18 cellular contexts compared by ENCODE assay signal in genomic region chr6:45477785-45478184, GRCh38.
A peak's percentile ranks its signal among the peaks of the same experiment; 100 is the strongest.
DNase-seq lines count a peak whose midpoint lies in the region; ATAC-seq, FAIRE-seq and TF ChIP-seq lines count a peak whose summit lies in the region.
"Had no signal": no experiment of that assay in that cellular context is flagged by ENCODE, and none has a peak within 500 bp of the region (broad histone marks: within the 10 kb centered on the region; RNA-seq: fewer than 3 reads in every experiment).

No MANE protein-coding gene starts in this region.

- FAIRE-seq in RCC 7860 (lab: Jason Lieb, UNC) = no peak
- FAIRE-seq: D721Med, H1 had no signal

- no peaks in the 10 kb centered on the region for H3K9me3 ChIP-seq in PC-9 (ENCODE audit: insufficient read depth, low read depth)
- H3K9me3 ChIP-seq: left lung, right atrium auricular region, uterus had no signal

- BruUV-seq in PC-9 (replicated peaks; lab: Mats Ljungman, UMichigan) = no TSS peak

- peaks cover 3% of the 10 kb centered on the region for H3K36me3 Mint-ChIP-seq in activated T-cell treated with anti-CD3 and anti-CD28 coated beads, Interleukin-2, amount 50 U/mL, for 4 hours (ENCODE audit: insufficient read depth)
- peaks cover 10% of the 10 kb centered on the region for H3K36me3 Mint-ChIP-seq in osteocyte (ENCODE audit: unreplicated experiment)
- no peaks in the 10 kb centered on the region for H3K36me3 Mint-ChIP-seq in natural killer cell
- H3K36me3 Mint-ChIP-seq: activated CD8-positive, alpha-beta memory T cell treated with anti-CD3 and anti-CD28 coated beads, Interleukin-2, amount 10 ng/mL, durations not matched to agents 7 days and 5 days; naive B cell; stimulated activated memory B cell treated with anti-CD40 and anti-IgM and Interleukin-4, amounts not matched to agents 10 μg/mL and 1 μg/mL and 100 μg/mL, for 72 hours had no signal

- peaks cover 4% of the 10 kb centered on the region; the same call in 1 of the 2 replicates for H3K36me3 ChIP-seq in PC-9 (ENCODE audit: low read depth)
- H3K36me3 ChIP-seq: left lung, right atrium auricular region, uterus had no signal

- peak overlapping the region; percentile 73 for H3K27ac ChIP-seq in PC-9
- H3K27ac ChIP-seq: right atrium auricular region, uterus had no signal

- POLR2A ChIA-PET in PC-9 (lab: Charles Lee; ENCODE audit: unreplicated experiment) = no interaction called here

- H4K20me1 ChIP-seq in PC-9 (ENCODE audit: insufficient read depth) = no peaks in the 10 kb centered on the region

- intact Hi-C loops in PC-9 (cut with micrococcal nuclease; ENCODE audit: unreplicated experiment) (no loop called here), natural killer cell (cut with micrococcal nuclease) (no loop called here)

- H2AFZ ChIP-seq in PC-9 = no peak overlapping the region

- no peaks in the 10 kb centered on the region; the same call in 1 of the 2 replicates for H3K9me2 ChIP-seq in PC-9 (ENCODE audit: insufficient read depth)

- CTCF ChIA-PET in PC-9 (lab: Charles Lee) = no interaction called here

- H3K4me3 Mint-ChIP-seq in activated T-cell treated with anti-CD3 and anti-CD28 coated beads, Interleukin-2, amount 50 U/mL, for 4 hours = no peak overlapping the region
- H3K4me3 Mint-ChIP-seq in osteocyte (ENCODE audit: unreplicated experiment) (no peak overlapping the region), natural killer cell (no peak overlapping the region)
- H3K4me3 Mint-ChIP-seq: activated CD8-positive, alpha-beta memory T cell treated with anti-CD3 and anti-CD28 coated beads, Interleukin-2, amount 10 ng/mL, durations not matched to agents 7 days and 5 days; activated naive CD8-positive, alpha-beta T cell treated with anti-CD3 and anti-CD28 coated beads, Interleukin-2, amount 10 ng/mL, durations not matched to agents 7 days and 5 days; naive B cell; stimulated activated memory B cell treated with anti-CD40 and anti-IgM and Interleukin-4, amounts not matched to agents 10 μg/mL and 1 μg/mL and 100 μg/mL, for 72 hours had no signal

- H3K27me3 ChIP-seq in PC-9 (ENCODE audit: insufficient read depth, low read depth) = no peaks in the 10 kb centered on the region
- H3K27me3 ChIP-seq: left lung, right atrium auricular region, uterus had no signal

- peaks cover 36% of the 10 kb centered on the region for H3K4me1 ChIP-seq in PC-9 (replicated peaks; ENCODE audit: insufficient read depth)
- H3K4me1 ChIP-seq: uterus had no signal

- no peaks in the 10 kb centered on the region for H3K27me3 Mint-ChIP-seq in activated T-cell treated with anti-CD3 and anti-CD28 coated beads, Interleukin-2, amount 50 U/mL, for 4 hours (ENCODE audit: low read depth)
- H3K27me3 Mint-ChIP-seq in osteocyte (ENCODE audit: unreplicated experiment) (no peaks in the 10 kb centered on the region), natural killer cell (ENCODE audit: low read depth in 2 of 2) (no peaks in the 10 kb centered on the region)
- H3K27me3 Mint-ChIP-seq: activated CD8-positive, alpha-beta memory T cell treated with anti-CD3 and anti-CD28 coated beads, Interleukin-2, amount 10 ng/mL, durations not matched to agents 7 days and 5 days; activated naive CD8-positive, alpha-beta T cell treated with anti-CD3 and anti-CD28 coated beads, Interleukin-2, amount 10 ng/mL, durations not matched to agents 7 days and 5 days; naive B cell; stimulated activated memory B cell treated with anti-CD40 and anti-IgM and Interleukin-4, amounts not matched to agents 10 μg/mL and 1 μg/mL and 100 μg/mL, for 72 hours had no signal

- no peaks in the 10 kb centered on the region for H3K9me3 Mint-ChIP-seq in activated T-cell treated with anti-CD3 and anti-CD28 coated beads, Interleukin-2, amount 50 U/mL, for 4 hours
- no peaks in the 10 kb centered on the region for H3K9me3 Mint-ChIP-seq in osteocyte (ENCODE audit: unreplicated experiment)
- H3K9me3 Mint-ChIP-seq in natural killer cell = no peaks in the 10 kb centered on the region
- H3K9me3 Mint-ChIP-seq: activated naive CD8-positive, alpha-beta T cell treated with anti-CD3 and anti-CD28 coated beads, Interleukin-2, amount 10 ng/mL, durations not matched to agents 7 days and 5 days; naive B cell; stimulated activated memory B cell treated with anti-CD40 and anti-IgM and Interleukin-4, amounts not matched to agents 10 μg/mL and 1 μg/mL and 100 μg/mL, for 72 hours had no signal

- H3F3A ChIP-seq in PC-9 (ENCODE audit: insufficient read depth, low read depth) = peaks cover 22% of the 10 kb centered on the region; the same call in 1 of the 2 replicates

- peak; percentile 17 to 29 for ATAC-seq in activated T-cell treated with anti-CD3 and anti-CD28 coated beads, Interleukin-2, amount 50 U/mL, for 4 hours
- ATAC-seq in stimulated activated naive CD8-positive, alpha-beta T cell treated with anti-CD3 and anti-CD28 coated beads, Interleukin-15, Interleukin-2, amounts not matched to agents 100 U/mL and 50 U/mL, for 24 hours = peak; percentile 48
- no peak for ATAC-seq in natural killer cell

- no peak overlapping the region for H3K27ac Mint-ChIP-seq in osteocyte (ENCODE audit: unreplicated experiment)
- H3K27ac Mint-ChIP-seq in natural killer cell = no peak overlapping the region
- H3K27ac Mint-ChIP-seq: activated CD8-positive, alpha-beta memory T cell treated with anti-CD3 and anti-CD28 coated beads, Interleukin-2, amount 10 ng/mL, durations not matched to agents 7 days and 5 days; activated naive CD8-positive, alpha-beta T cell treated with anti-CD3 and anti-CD28 coated beads, Interleukin-2, amount 10 ng/mL, durations not matched to agents 7 days and 5 days; naive B cell; stimulated activated memory B cell treated with anti-CD40 and anti-IgM and Interleukin-4, amounts not matched to agents 10 μg/mL and 1 μg/mL and 100 μg/mL, for 72 hours had no signal

- peaks cover 29% of the 10 kb centered on the region for H3K4me1 Mint-ChIP-seq in activated T-cell treated with anti-CD3 and anti-CD28 coated beads, Interleukin-2, amount 50 U/mL, for 4 hours (ENCODE audit: low read depth)
- H3K4me1 Mint-ChIP-seq in osteocyte (ENCODE audit: unreplicated experiment) (peaks cover 59% of the 10 kb centered on the region), natural killer cell (no peaks in the 10 kb centered on the region)

- TF ChIP-seq CTCF in PC-9 (conservative IDR thresholded peaks at IDR 0.05) = no peak
- no peak for TF ChIP-seq CTCF in epithelial cell of esophagus (IDR thresholded peaks at IDR 0.05; ENCODE audit: insufficient read depth, low read depth, low read length, missing control alignments)
- TF ChIP-seq CTCF in osteocyte (IDR thresholded peaks at IDR 0.05) = no peak
- TF ChIP-seq CTCF in natural killer cell (IDR thresholded peaks at IDR 0.05) = no peak

- H3K4me3 ChIP-seq in PC-9 (0 out of 2 replicates have a peak overlapping the region, but pooled peaks have one; percentile 6), epithelial cell of esophagus (ENCODE audit: low read length) (no peak overlapping the region)
- H3K4me3 ChIP-seq: left lung, right atrium auricular region, uterus had no signal

- H3K4me2 ChIP-seq in PC-9 = peak overlapping the region; percentile 49

- no peaks in the 10 kb centered on the region for H3K79me2 ChIP-seq in PC-9 (ENCODE audit: low read depth)

- no peak for DNase-seq in activated T-cell treated with anti-CD3 and anti-CD28 coated beads, Interleukin-2, amount 50 U/mL, for 4 hours
- DNase-seq in activated T-cell treated with anti-CD3 and anti-CD28 coated beads, Interleukin-2, amount 50 U/mL, for 1 hour = no peak
- no peak for DNase-seq in PC-9
- DNase-seq in epithelial cell of esophagus (ENCODE audit: low read depth) = peak; percentile 52
- DNase-seq in stimulated activated naive CD8-positive, alpha-beta T cell treated with anti-CD3 and anti-CD28 coated beads, Interleukin-15, Interleukin-2, amounts not matched to agents 100 U/mL and 50 U/mL, for 24 hours = peak; percentile 20
- DNase-seq in osteocyte (ENCODE audit: extremely low spot score, unreplicated experiment) = no peak
- DNase-seq in RCC 7860 (ENCODE audit: low spot score) = no peak
- DNase-seq in natural killer cell = no peak
- DNase-seq: activated CD8-positive, alpha-beta memory T cell treated with anti-CD3 and anti-CD28 coated beads, Interleukin-2, amount 10 ng/mL, durations not matched to agents 7 days and 5 days; activated naive CD8-positive, alpha-beta T cell treated with anti-CD3 and anti-CD28 coated beads, Interleukin-2, amount 10 ng/mL, durations not matched to agents 7 days and 5 days; left lung; naive B cell; NCI-H1105 treated with DMSO at 0.1 percent for 48 hours; uterus had no signal

Comparison
In these comparisons a context has a peak if more than half of its experiments do, and no peak if none do; other contexts are left out.
1. ATAC-seq: peak in activated T-cell treated with anti-CD3 and anti-CD28 coated beads, Interleukin-2, amount 50 U/mL, for 4 hours (2 of 2) and stimulated activated naive CD8-positive, alpha-beta T cell treated with anti-CD3 and anti-CD28 coated beads, Interleukin-15, Interleukin-2, amounts not matched to agents 100 U/mL and 50 U/mL, for 24 hours (single experiment); none in natural killer cell (0 of 3).
2. DNase-seq: peak in epithelial cell of esophagus (single experiment) and stimulated activated naive CD8-positive, alpha-beta T cell treated with anti-CD3 and anti-CD28 coated beads, Interleukin-15, Interleukin-2, amounts not matched to agents 100 U/mL and 50 U/mL, for 24 hours (single experiment); none in activated T-cell treated with anti-CD3 and anti-CD28 coated beads, Interleukin-2, amount 50 U/mL, for 4 hours (single experiment), activated T-cell treated with anti-CD3 and anti-CD28 coated beads, Interleukin-2, amount 50 U/mL, for 1 hour (single experiment), PC-9 (0 of 2), osteocyte (single experiment), RCC 7860 (single experiment) and natural killer cell (single experiment).